30 cellular contexts compared by ENCODE assay signal in the genomic region with DNA sequence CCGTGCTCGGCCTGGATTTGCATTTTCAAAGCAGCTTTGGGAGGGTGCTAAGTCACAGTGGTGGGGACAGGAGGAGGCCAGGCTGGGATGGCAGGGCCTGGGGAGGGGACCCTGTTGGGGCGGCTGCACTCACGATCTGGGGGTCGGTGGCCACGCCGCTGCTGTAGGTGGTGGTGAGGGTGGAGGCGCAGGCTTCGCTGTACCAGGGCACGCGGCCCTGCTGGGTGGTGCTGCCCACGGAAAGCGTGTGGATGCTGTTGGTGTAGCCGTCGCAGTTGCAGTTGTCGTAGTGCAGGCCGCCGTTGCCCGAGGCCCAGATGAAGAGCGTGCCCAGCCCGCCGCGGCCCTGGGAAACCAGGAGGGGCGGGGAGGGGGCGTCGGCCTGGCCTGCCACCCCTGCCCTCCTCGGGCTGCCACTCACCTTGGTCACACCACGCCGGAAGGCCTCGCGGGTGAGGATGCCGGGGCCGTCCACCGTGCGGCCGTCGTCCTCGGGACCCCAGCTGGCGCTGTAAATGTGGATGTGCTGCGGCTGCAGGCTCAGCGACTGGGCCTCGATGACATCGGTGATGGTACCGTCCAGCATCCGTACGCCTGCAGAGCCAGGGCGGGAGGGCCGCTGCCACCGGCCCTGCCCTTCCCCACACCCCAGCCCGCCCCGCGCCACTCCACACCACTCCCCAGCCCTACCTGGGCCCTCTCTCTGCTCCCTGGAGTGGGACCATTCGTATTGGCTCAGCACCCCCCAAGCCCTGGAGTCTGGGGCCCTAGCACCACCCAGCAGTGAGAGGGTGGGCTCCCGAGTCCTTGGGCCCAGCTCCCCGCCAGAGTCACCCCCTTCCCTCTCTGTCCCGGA. TPM values are rescaled to one million over a fixed set of nuclear protein-coding genes. Genes with fewer than 3 reads are reported as not detected.
"Had no signal": no experiment of that assay in that cellular context is flagged by ENCODE, and none has a peak within 500 bp of the region (broad histone marks: within the 10 kb centered on the region; RNA-seq: fewer than 3 reads in every experiment).

No MANE protein-coding gene starts in this region.

- H3K27me3 ChIP-seq: ascending aorta, body of pancreas, Peyer's patch had no signal

- DNase-seq: activated CD4-positive, alpha-beta memory T cell treated with anti-CD3 and anti-CD28 coated beads for 36 hours; activated CD4-positive, alpha-beta T cell treated with anti-CD3 and anti-CD28 coated beads, Interleukin-2, amount 10 ng/mL, durations not matched to agents 7 days and 5 days; activated CD4-positive, CD25-positive, alpha-beta regulatory T cell; activated CD8-positive, alpha-beta memory T cell treated with anti-CD3 and anti-CD28 coated beads for 24 hours; activated gamma-delta T cell treated with Interleukin-2 at 50 U/mL for 16 hours; activated naive CD4-positive, alpha-beta T cell treated with anti-CD3 and anti-CD28 coated beads, Interleukin-2, amount 50 U/mL, for 16 hours; activated T-cell treated with anti-CD3 and anti-CD28 coated beads, Interleukin-2, amount 50 U/mL, for 72 hours; amniotic stem cell; IMR-90; KG1; NCI-H1048; NCI-H1930; NCI-H2107; NCI-H2171 treated with DMSO at 0.1 percent for 48 hours; NCI-H226; NCI-H526; NCI-H82; Peyer's patch; SHP77 treated with DMSO at 0.1 percent for 48 hours; T-helper 17 cell; T1000 had no signal

- H3K4me3 Mint-ChIP-seq: activated CD4-positive, alpha-beta memory T cell treated with anti-CD3 and anti-CD28 coated beads for 36 hours; activated CD4-positive, alpha-beta T cell treated with anti-CD3 and anti-CD28 coated beads, Interleukin-2, amount 10 ng/mL, durations not matched to agents 7 days and 5 days; activated T-cell treated with anti-CD3 and anti-CD28 coated beads, Interleukin-2, amount 50 U/mL, for 72 hours; central memory CD8-positive, alpha-beta T cell; T-helper 17 cell had no signal

- ATAC-seq: activated T-cell treated with anti-CD3 and anti-CD28 coated beads, Interleukin-2, amount 50 U/mL, for 72 hours; body of pancreas; T-helper 17 cell had no signal

- H3K4me3 ChIP-seq: ascending aorta, body of pancreas, Peyer's patch had no signal

- H3K36me3 ChIP-seq: ascending aorta, Peyer's patch had no signal

- H3K27me3 Mint-ChIP-seq: central memory CD8-positive, alpha-beta T cell; T-helper 17 cell had no signal

- H3K36me3 Mint-ChIP-seq: activated CD4-positive, alpha-beta memory T cell treated with anti-CD3 and anti-CD28 coated beads for 36 hours had no signal

- H3K27ac ChIP-seq: ascending aorta, body of pancreas, Peyer's patch, RWPE1 had no signal

- H3K27ac Mint-ChIP-seq: activated CD4-positive, alpha-beta memory T cell treated with anti-CD3 and anti-CD28 coated beads for 36 hours; activated CD4-positive, alpha-beta T cell treated with anti-CD3 and anti-CD28 coated beads, Interleukin-2, amount 10 ng/mL, durations not matched to agents 7 days and 5 days; activated T-cell treated with anti-CD3 and anti-CD28 coated beads, Interleukin-2, amount 50 U/mL, for 72 hours; activated T-helper 2 cell treated with anti-CD3 and anti-CD28 coated beads, Interferon-gamma antibody, Interleukin-2, Interleukin-4, amounts not matched to agents 10 μg/mL and 5 μg/mL and 100 μg/mL, durations not matched to agents 14 hours and 24 hours and 36 hours; T-helper 17 cell had no signal

- H3K9me3 ChIP-seq: ascending aorta, body of pancreas, Peyer's patch had no signal

- H3K9me3 Mint-ChIP-seq: activated CD4-positive, alpha-beta memory T cell treated with anti-CD3 and anti-CD28 coated beads for 36 hours; activated CD4-positive, alpha-beta T cell treated with anti-CD3 and anti-CD28 coated beads, Interleukin-2, amount 10 ng/mL, durations not matched to agents 7 days and 5 days; activated T-cell treated with anti-CD3 and anti-CD28 coated beads, Interleukin-2, amount 50 U/mL, for 72 hours; activated T-helper 2 cell treated with anti-CD3 and anti-CD28 coated beads, Interferon-gamma antibody, Interleukin-2, Interleukin-4, amounts not matched to agents 10 μg/mL and 5 μg/mL and 100 μg/mL, durations not matched to agents 14 hours and 24 hours and 36 hours; central memory CD8-positive, alpha-beta T cell had no signal

RNA-seq across cellular contexts. Expression of gene PLK5, which starts 36.9 kb away (rescaled TPM):
- total RNA-seq: activated CD4-positive, alpha-beta memory T cell treated with anti-CD3 and anti-CD28 coated beads for 36 hours; activated CD4-positive, alpha-beta T cell treated with anti-CD3 and anti-CD28 coated beads, Interleukin-2, amount 10 ng/mL, durations not matched to agents 7 days and 5 days; activated T-cell treated with anti-CD3 and anti-CD28 coated beads, Interleukin-2, amount 50 U/mL, for 72 hours; activated T-helper 2 cell treated with anti-CD3 and anti-CD28 coated beads, Interferon-gamma antibody, Interleukin-2, Interleukin-4, amounts not matched to agents 10 μg/mL and 5 μg/mL and 100 μg/mL, durations not matched to agents 14 hours and 24 hours and 36 hours; ascending aorta; body of pancreas; bronchial epithelial cell; IMR-90; LHCN-M2; M059J; Peyer's patch; SK-MEL-5; T-helper 17 cell had no signal
